19 cellular contexts compared by ENCODE assay signal in the genomic region with DNA sequence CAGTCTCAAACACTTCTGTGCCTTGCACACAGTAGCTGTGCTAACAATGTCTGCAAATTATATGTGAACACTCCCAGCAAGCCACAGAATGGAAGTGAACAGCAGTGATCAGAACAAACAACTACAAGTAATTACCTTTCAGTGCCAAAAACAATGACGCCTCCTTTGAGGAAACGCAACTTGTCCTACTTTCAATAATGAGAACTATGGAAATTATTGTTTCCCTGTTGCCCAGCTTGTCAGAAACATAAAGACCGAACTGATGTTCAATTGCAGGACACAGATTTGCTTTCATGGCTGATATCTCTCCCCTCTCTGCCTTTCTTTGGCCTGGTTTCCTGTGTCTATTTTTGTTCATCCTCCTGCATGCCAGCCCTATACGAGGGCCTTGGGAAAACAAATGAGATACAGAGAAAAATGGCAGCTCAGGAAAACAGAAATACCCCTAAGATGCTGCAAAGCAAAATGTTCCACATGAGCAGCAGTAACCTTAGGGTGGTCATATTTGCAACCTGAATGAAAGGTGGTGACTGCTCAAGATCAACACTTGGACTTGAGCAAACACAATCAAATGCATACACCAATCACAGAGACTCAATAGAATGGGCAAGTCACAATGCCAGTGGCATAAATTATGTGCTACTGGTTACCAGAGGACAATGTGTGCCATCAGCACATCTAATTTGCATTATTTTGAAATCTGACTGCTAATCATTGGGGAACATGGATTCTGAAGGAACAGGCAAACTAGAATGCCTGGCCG. TPM values are rescaled to one million over a fixed set of nuclear protein-coding genes. Genes with fewer than 3 reads are reported as not detected.
A peak's percentile ranks its signal among the peaks of the same experiment; 100 is the strongest.
DNase-seq lines count a peak whose midpoint lies in the region; ATAC-seq and TF ChIP-seq lines count a peak whose summit lies in the region.
"Had no signal": no experiment of that assay in that cellular context is flagged by ENCODE, and none has a peak within 500 bp of the region (broad histone marks: within the 10 kb centered on the region; RNA-seq: fewer than 3 reads in every experiment).

No MANE protein-coding gene starts in this region.

- peaks cover 20% of the 10 kb centered on the region for H3K4me1 Mint-ChIP-seq in neural crest cell
- H3K4me1 Mint-ChIP-seq: memory B cell had no signal

- H3K4me3 ChIP-seq in esophagus squamous epithelium = no peak overlapping the region
- H3K4me3 ChIP-seq: GM12878, pancreas, vagina had no signal

- no peak overlapping the region for H3K4me3 Mint-ChIP-seq in neural crest cell
- H3K4me3 Mint-ChIP-seq: activated CD4-positive, alpha-beta memory T cell treated with anti-CD3 and anti-CD28 coated beads for 36 hours; memory B cell had no signal

- H3K9me3 Mint-ChIP-seq in neural crest cell = no peaks in the 10 kb centered on the region
- H3K9me3 Mint-ChIP-seq: activated CD4-positive, alpha-beta memory T cell treated with anti-CD3 and anti-CD28 coated beads for 36 hours; memory B cell had no signal

- intact Hi-C loops in esophagus squamous epithelium (cut with DNase I) = no loop called here

- WGBS in esophagus squamous epithelium, 2 donors = 58 to 65% methylated on average over 5 of the region's 5 CpGs

- no peak for TF ChIP-seq CTCF in esophagus squamous epithelium (IDR thresholded peaks at IDR 0.05)
- TF ChIP-seq CTCF in neural crest cell (conservative IDR thresholded peaks at IDR 0.05) = no peak

- no peaks in the 10 kb centered on the region for H3K27me3 Mint-ChIP-seq in neural crest cell (ENCODE audit: low read depth)
- H3K27me3 Mint-ChIP-seq: memory B cell had no signal

- no peaks in the 10 kb centered on the region for H3K9me3 ChIP-seq in esophagus squamous epithelium
- H3K9me3 ChIP-seq: pancreas, vagina had no signal

- H3K4me1 ChIP-seq in esophagus squamous epithelium = peaks cover 0 to 27% (median 0%) of the 10 kb centered on the region in 3 donors
- H3K4me1 ChIP-seq: vagina had no signal

- no peaks in the 10 kb centered on the region for H3K36me3 Mint-ChIP-seq in neural crest cell (ENCODE audit: low read depth)
- H3K36me3 Mint-ChIP-seq: activated CD4-positive, alpha-beta memory T cell treated with anti-CD3 and anti-CD28 coated beads for 36 hours; memory B cell had no signal

- ATAC-seq in HG03196 (IDR thresholded peaks at IDR 0.05; ENCODE audit: unreplicated experiment) = no peak
- ATAC-seq in GM18519 (IDR thresholded peaks at IDR 0.05; ENCODE audit: low FRiP score, unreplicated experiment) = no peak
- ATAC-seq in GM19455 (IDR thresholded peaks at IDR 0.05; ENCODE audit: unreplicated experiment) = no peak
- ATAC-seq: GM12878 had no signal

- peak overlapping the region in 3 of 4 donors; percentile 26 to 48 (median 48) for H3K27ac ChIP-seq in esophagus squamous epithelium
- H3K27ac ChIP-seq: HL-60, vagina had no signal

- DNase-seq in COR-L47 (lab: John Stamatoyannopoulos, UW) (peak; percentile 67), NCI-H748 (lab: John Stamatoyannopoulos, UW; ENCODE audit: unreplicated experiment) (peak; percentile 94), esophagus squamous epithelium (lab: John Stamatoyannopoulos, UW) (no peak), neural crest cell (ENCODE audit: low read depth, low spot score) (no peak)
- no peak for DNase-seq in effector CD4-positive, alpha-beta T cell
- DNase-seq: activated CD4-positive, alpha-beta memory T cell treated with anti-CD3 and anti-CD28 coated beads for 36 hours; activated effector memory CD4-positive, alpha-beta T cell treated with anti-CD3 and anti-CD28 coated beads, Interleukin-2, amount 50 U/mL, for 16 hours; DND-41; Kasumi-1; pancreas; stimulated activated CD4-positive, alpha-beta T cell treated with anti-CD3 and anti-CD28 coated beads, Interleukin-1b, Interleukin-23, amount 100 ng/mL, for 48 hours had no signal

- H3K27me3 ChIP-seq in esophagus squamous epithelium = no peaks in the 10 kb centered on the region
- H3K27me3 ChIP-seq: pancreas, vagina had no signal

- no peak for TF ChIP-seq POLR2A in esophagus squamous epithelium (IDR thresholded peaks at IDR 0.05)

- H3K27ac Mint-ChIP-seq in neural crest cell (ENCODE audit: unreplicated experiment) = peak overlapping the region; percentile 51
- H3K27ac Mint-ChIP-seq: activated CD4-positive, alpha-beta memory T cell treated with anti-CD3 and anti-CD28 coated beads for 36 hours; memory B cell had no signal

- no peaks in the 10 kb centered on the region for H3K36me3 ChIP-seq in esophagus squamous epithelium
- H3K36me3 ChIP-seq: pancreas, vagina had no signal

RNA-seq across cellular contexts. Expression of gene COBL, which starts 26.8 kb away (rescaled TPM):
- total RNA-seq in esophagus squamous epithelium (10 to 100 TPM in 1 of 4 donors, 1 to 10 TPM in 3; 5.9 to 21.3 (median 7.8) TPM), neural crest cell (0.05 and 0.41 TPM in 2 replicates)
- total RNA-seq: activated CD4-positive, alpha-beta memory T cell treated with anti-CD3 and anti-CD28 coated beads for 36 hours; T-helper 2 cell treated with Interferon-gamma antibody and Interleukin-4, amounts not matched to agents 100 ng/mL and 5 ng/mL, for 36 hours had no signal

Comparison
In these comparisons a context has a peak if more than half of its experiments do, and no peak if none do; other contexts are left out.
1. DNase-seq: peak in COR-L47 (single experiment) and NCI-H748 (single experiment); none in esophagus squamous epithelium (single experiment), neural crest cell (single experiment) and effector CD4-positive, alpha-beta T cell (single experiment).